8 cellular contexts compared by ENCODE assay signal in the genomic region with DNA sequence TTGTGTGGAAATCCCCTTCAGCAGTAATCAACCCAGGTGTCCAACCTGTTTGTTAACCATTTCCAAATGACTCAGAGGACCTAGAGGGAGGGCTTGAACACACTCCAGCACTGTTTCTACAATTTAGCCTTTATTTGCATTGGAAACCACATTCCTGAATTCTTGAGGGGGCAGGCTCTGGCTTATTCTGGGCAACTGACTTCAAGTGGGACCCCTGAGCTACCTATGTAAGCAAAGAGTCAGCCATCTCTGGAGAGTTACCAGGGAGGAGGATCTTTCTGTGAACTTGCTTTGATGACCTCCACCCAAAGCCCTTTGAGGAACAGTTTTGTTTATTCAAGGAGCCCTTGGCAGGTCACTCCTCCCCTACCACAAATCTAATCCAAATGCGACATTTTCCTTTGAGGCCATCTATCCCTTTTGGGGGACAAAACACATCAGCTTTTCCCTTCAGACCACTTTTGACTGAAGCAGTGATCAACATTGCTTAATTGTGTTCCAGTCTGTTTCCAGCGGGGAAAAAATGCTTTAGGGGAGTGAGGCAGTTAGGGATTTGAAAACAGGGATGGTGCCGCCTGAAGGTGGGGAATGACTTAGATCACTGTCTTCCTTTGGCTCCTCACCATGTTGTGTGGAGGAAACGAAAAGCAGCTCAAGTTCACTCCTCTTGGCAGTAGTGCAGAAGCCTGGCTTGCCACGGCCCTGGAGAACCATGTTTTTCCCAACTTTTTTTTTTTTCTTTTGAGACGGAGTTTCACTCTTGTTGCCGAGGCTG. TPM values are rescaled to one million over a fixed set of nuclear protein-coding genes. Genes with fewer than 3 reads are reported as not detected.
DNase-seq lines count a peak whose midpoint lies in the region; ATAC-seq, FAIRE-seq and TF ChIP-seq lines count a peak whose summit lies in the region.

No MANE protein-coding gene starts in this region.

- peak; percentile 77 for FAIRE-seq in HepG2 (lab: Jason Lieb, UNC)

- no TSS peak for BruUV-seq in MCF 10A (replicated peaks; lab: Mats Ljungman, UMichigan)
- BruUV-seq in HepG2 (replicated peaks; lab: Mats Ljungman, UMichigan) = no TSS peak

- H3K27me3 Mint-ChIP-seq in MCF 10A (ENCODE audit: insufficient read depth, unreplicated experiment) = no peaks in the 10 kb centered on the region

- WGBS in HepG2 (ENCODE audit: low lambda C conversion rate) = 2% methylated on average over 7 of the region's 7 CpGs

- H3K4me1 ChIP-seq in HepG2 (ENCODE audit: insufficient read depth, low read length) (peaks cover 94% of the 10 kb centered on the region), tibial artery (peaks cover 0 to 84% (median 45%) of the 10 kb centered on the region in 4 donors)

- H3K79me2 ChIP-seq in HepG2 (ENCODE audit: insufficient read depth, low read length) = peaks cover 2% of the 10 kb centered on the region

- no peak for TF ChIP-seq CTCF in MCF 10A (IDR thresholded peaks at IDR 0.05; ENCODE audit: unreplicated experiment)
- no peak; the same call in 1 of the 2 replicates for TF ChIP-seq CTCF in HepG2 (CRISPR knock-in tag; IDR thresholded peaks at IDR 0.05)
- TF ChIP-seq CTCF in tibial artery (IDR thresholded peaks at IDR 0.05) = no peak

- H3K27ac ChIP-seq in HepG2 (ENCODE audit: extremely low read length, insufficient read depth, low read length) (peak overlapping the region; percentile 98), tibial artery (peak overlapping the region; percentile 88 to 89)

- peak; percentile 37 to 40 for DNase-seq in activated CD4-positive, alpha-beta T cell treated with anti-CD3 and anti-CD28 coated beads for 4 hours
- DNase-seq in activated CD4-positive, alpha-beta T cell treated with anti-CD3 and anti-CD28 coated beads for 1 hour = no peak
- DNase-seq in NCI-H69 (lab: John Stamatoyannopoulos, UW) (peak; percentile 89), MCF 10A (ENCODE audit: unreplicated experiment) (peak; percentile 91), HepG2 (ENCODE audit: low spot score) (peak; percentile 99), tibial artery (peak; percentile 60 to 77), HEK293T (ENCODE audit: extremely low spot score) (no peak)

- no peaks in the 10 kb centered on the region for H3K27me3 ChIP-seq in HepG2 (ENCODE audit: control insufficient read depth in 1 of 2, insufficient read depth in 2 of 2, low read length in 2 of 2)
- H3K27me3 ChIP-seq in tibial artery = no peaks in the 10 kb centered on the region

- in situ Hi-C loops in HepG2 (cut with HindIII; ENCODE audit: extremely low pct_ligation_motif_present, low pct_unique_long_range_greater_than_20kb) = no loop called here

- H3K4me2 ChIP-seq in HepG2 (ENCODE audit: low read depth, low read length) = peak overlapping the region; percentile 80

- H4K20me1 ChIP-seq in HepG2 (ENCODE audit: insufficient read depth, low read length) = peaks cover 4% of the 10 kb centered on the region; the same call in 1 of the 2 replicates

- H3K4me3 ChIP-seq in HepG2 (replicated peaks in 1 of 3; ENCODE audit: insufficient read depth in 1 of 3, low read depth in 2 of 3, low read length in 3 of 3) = peak overlapping the region; percentile 13 to 54 (median 20)
- peak overlapping the region; percentile 5 to 17 for H3K4me3 ChIP-seq in tibial artery

- CTCF ChIA-PET in MCF 10A (lab: Yijun Ruan, JAX) = interaction anchor here (0.6 to 2.1 kb wide), 8 partner anchors 8 to 100 kb away, joined by 3 to 11 read pairs (median 4); no protein-coding TSS in a partner anchor
- CTCF ChIA-PET in HepG2 (lab: Yijun Ruan, JAX; ENCODE audit: low intra/inter-chr PET ratio, low total read pairs) = no interaction called here
- CTCF ChIA-PET in HEK293T (lab: Yijun Ruan, JAX) = interaction anchor here (1.0 to 1.2 kb wide), 2 partner anchors 9 to 42 kb away, joined by 3 read pairs; no protein-coding TSS in a partner anchor

- peak in 1 of 2 experiments; percentile 73; a peak in 3 of 4 replicates for TF ChIP-seq POLR2A in HepG2 (IDR thresholded peaks at IDR 0.05; ENCODE audit: insufficient read depth in 1 of 2, low read depth in 2 of 2, low read length in 2 of 2)

- H2AFZ ChIP-seq in HepG2 (ENCODE audit: low read length) = no peak overlapping the region

- no peaks in the 10 kb centered on the region for H3K9me3 ChIP-seq in HepG2 (ENCODE audit: low read length)
- H3K9me3 ChIP-seq in tibial artery = no peaks in the 10 kb centered on the region

- peak overlapping the region; percentile 78 for H3K9ac ChIP-seq in HepG2 (ENCODE audit: insufficient read depth, low read depth, low read length)

- peaks cover 80% of the 10 kb centered on the region for H3K36me3 Mint-ChIP-seq in MCF 10A (ENCODE audit: insufficient read depth, unreplicated experiment)

- ATAC-seq in HG02610 (IDR thresholded peaks at IDR 0.05; ENCODE audit: unreplicated experiment) (peak; percentile 58), HepG2 (peak; percentile 45)

- H3K27ac Mint-ChIP-seq in MCF 10A (ENCODE audit: low read depth, unreplicated experiment) = peak overlapping the region; percentile 98

- H3K4me3 Mint-ChIP-seq in MCF 10A (ENCODE audit: unreplicated experiment) = peak overlapping the region; percentile 50

- intact Hi-C loops in MCF 10A (cut with micrococcal nuclease) = loop anchor here (5.0 kb wide), 1 partner anchor 46 kb away; a partner anchor contains a TSS
- intact Hi-C loops in HepG2 (cut with micrococcal nuclease; ENCODE audit: unreplicated experiment) = loop anchor here (5.0 kb wide), 1 partner anchor 46 kb away; a partner anchor contains a TSS
- intact Hi-C loops in tibial artery (cut with DNase I; ENCODE audit: low total_unique reads) = no loop called here

- TF ChIP-seq RAD21 in HepG2 (CRISPR knock-in tag; IDR thresholded peaks at IDR 0.05) = peak; percentile 28; the same call in 1 of the 2 replicates

- H3K36me3 ChIP-seq in HepG2 (replicated peaks in 1 of 2; ENCODE audit: control insufficient read depth in 1 of 2, insufficient read depth in 2 of 2, low read length in 2 of 2) (no peaks in the 10 kb centered on the region), tibial artery (peaks cover 0 to 7% (median 0%) of the 10 kb centered on the region in 3 donors)

- H3K9me3 Mint-ChIP-seq in MCF 10A (ENCODE audit: unreplicated experiment) = no peaks in the 10 kb centered on the region

- POLR2A ChIA-PET in MCF 10A (lab: Yijun Ruan, JAX) = interaction anchor here (0.8 to 14.0 kb wide), 19 partner anchors 8 to 688 kb away, joined by 3 to 720 read pairs (median 7); a partner anchor contains a TSS
- POLR2A ChIA-PET in HepG2 (lab: Yijun Ruan, JAX) = interaction anchor here (0.9 to 20.0 kb wide), 16 partner anchors 9 to 139 kb away, joined by 3 to 501 read pairs (median 6); a partner anchor contains a TSS
- POLR2A ChIA-PET in HEK293T (lab: Yijun Ruan, JAX) = no interaction called here

- peak; percentile 79 to 92; a peak in 3 of 4 replicates for TF ChIP-seq EP300 in HepG2 (IDR thresholded peaks at IDR 0.05; ENCODE audit: low read depth in 2 of 2, low read length in 2 of 2)
- peak; percentile 94 for TF ChIP-seq EP300 in HepG2 (CRISPR knock-in tag; IDR thresholded peaks at IDR 0.05; ENCODE audit: borderline replicate concordance)

- H3K4me1 Mint-ChIP-seq in MCF 10A (ENCODE audit: insufficient read depth, unreplicated experiment) = peaks cover 26% of the 10 kb centered on the region

RNA-seq across cellular contexts. Expression of a gene that starts 46.2 kb away (rescaled TPM):
- total RNA-seq in MCF 10A (2022) = 4.4 and 5.2 TPM in 2 replicates
- 25.9 and 38.7 TPM in 2 replicates for total RNA-seq in HepG2 (2016; rRNA removed; fragmentation: Illumina TruSeq; extraction: Trizol)
- total RNA-seq in HepG2 (2016; cell fraction: cytosol; rRNA removed; fragmentation: Illumina TruSeq; extraction: Trizol; ENCODE audit: low read depth) = 20.1 and 20.5 TPM in 2 replicates
- 28.3 and 37.1 TPM in 2 replicates for total RNA-seq in HepG2 (2016; cell fraction: insoluble cytoplasmic fraction; rRNA removed; fragmentation: Illumina TruSeq; extraction: Trizol)
- total RNA-seq in HepG2 (2016; cell fraction: membrane; rRNA removed; fragmentation: Illumina TruSeq; extraction: Trizol) = 26.6 and 28.2 TPM in 2 replicates
- 12.1 and 17.0 TPM in 2 replicates for total RNA-seq in HepG2 (2016; cell fraction: nucleus; rRNA removed; fragmentation: Illumina TruSeq; extraction: Trizol)
- polyA plus RNA-seq in HepG2 (2011; rRNA removed) = 14.0 and 18.2 TPM in 2 replicates
- polyA plus RNA-seq in HepG2 (2011; cell fraction: cytosol; rRNA removed) = 9.3 and 14.8 TPM in 2 replicates
- 4.8 and 5.8 TPM in 2 replicates for polyA plus RNA-seq in HepG2 (2011; cell fraction: nucleus; rRNA removed)
- 21.1 and 22.1 TPM in 2 replicates for polyA plus RNA-seq in HepG2 (2012)
- 6.2 and 9.4 TPM in 2 replicates for polyA plus RNA-seq in HepG2 (2016; cell fraction: cytosol; fragmentation: Illumina TruSeq; extraction: Trizol; ENCODE audit: low read depth)
- polyA plus RNA-seq in HepG2 (2016; cell fraction: insoluble cytoplasmic fraction; fragmentation: Illumina TruSeq; extraction: Trizol; ENCODE audit: low read depth) = 31.1 and 38.5 TPM in 2 replicates
- polyA plus RNA-seq in HepG2 (2016; cell fraction: membrane; fragmentation: Illumina TruSeq; extraction: Trizol; ENCODE audit: low read depth) = 13.5 and 16.0 TPM in 2 replicates
- 17.6 and 25.2 TPM in 2 replicates for polyA plus RNA-seq in HepG2 (2016; cell fraction: nucleus; fragmentation: Illumina TruSeq; extraction: Trizol; ENCODE audit: insufficient read depth, low read depth)
- polyA minus RNA-seq in HepG2 (2011; rRNA and poly(A)+ RNA removed; ENCODE audit: low replicate concordance) = 20.7 and 40.9 TPM in 2 replicates
- polyA minus RNA-seq in HepG2 (2011; cell fraction: cytosol; rRNA and poly(A)+ RNA removed) = 8.2 and 12.0 TPM in 2 replicates
- 26.5 and 31.5 TPM in 2 replicates for polyA minus RNA-seq in HepG2 (2011; cell fraction: nucleus; rRNA and poly(A)+ RNA removed)

RNA-seq across cellular contexts. Expression of a gene that starts 46.3 kb away (rescaled TPM):
- total RNA-seq in MCF 10A (2022) (37.4 and 48.4 TPM in 2 replicates), HepG2 (2016; rRNA removed; fragmentation: Illumina TruSeq; extraction: Trizol) (42.2 and 44.3 TPM in 2 replicates)
- 12.7 and 14.4 TPM in 2 replicates for total RNA-seq in HepG2 (2016; cell fraction: cytosol; rRNA removed; fragmentation: Illumina TruSeq; extraction: Trizol; ENCODE audit: low read depth)
- total RNA-seq in HepG2 (2016; cell fraction: insoluble cytoplasmic fraction; rRNA removed; fragmentation: Illumina TruSeq; extraction: Trizol) = 42.8 and 47.7 TPM in 2 replicates
- 13.4 and 15.4 TPM in 2 replicates for total RNA-seq in HepG2 (2016; cell fraction: membrane; rRNA removed; fragmentation: Illumina TruSeq; extraction: Trizol)
- total RNA-seq in HepG2 (2016; cell fraction: nucleus; rRNA removed; fragmentation: Illumina TruSeq; extraction: Trizol) = 37.6 and 39.2 TPM in 2 replicates
- polyA plus RNA-seq in HepG2 (2011; rRNA removed) = 16.5 and 19.9 TPM in 2 replicates
- 6.6 and 10.9 TPM in 2 replicates for polyA plus RNA-seq in HepG2 (2011; cell fraction: cytosol; rRNA removed)
- polyA plus RNA-seq in HepG2 (2011; cell fraction: nucleus; rRNA removed) = 15.6 and 21.2 TPM in 2 replicates
- polyA plus RNA-seq in HepG2 (2012) = 30.9 and 32.5 TPM in 2 replicates
- 2.8 and 3.4 TPM in 2 replicates for polyA plus RNA-seq in HepG2 (2016; cell fraction: cytosol; fragmentation: Illumina TruSeq; extraction: Trizol; ENCODE audit: low read depth)
- polyA plus RNA-seq in HepG2 (2016; cell fraction: insoluble cytoplasmic fraction; fragmentation: Illumina TruSeq; extraction: Trizol; ENCODE audit: low read depth) = 43.5 and 47.4 TPM in 2 replicates
- 7.6 and 9.0 TPM in 2 replicates for polyA plus RNA-seq in HepG2 (2016; cell fraction: membrane; fragmentation: Illumina TruSeq; extraction: Trizol; ENCODE audit: low read depth)
- polyA plus RNA-seq in HepG2 (2016; cell fraction: nucleus; fragmentation: Illumina TruSeq; extraction: Trizol; ENCODE audit: insufficient read depth, low read depth) = 56.0 and 56.9 TPM in 2 replicates
- 6.7 and 16.4 TPM in 2 replicates for polyA minus RNA-seq in HepG2 (2011; rRNA and poly(A)+ RNA removed; ENCODE audit: low replicate concordance)
- 17.8 and 17.9 TPM in 2 replicates for polyA minus RNA-seq in HepG2 (2011; cell fraction: cytosol; rRNA and poly(A)+ RNA removed)
- 61.5 and 91.5 TPM in 2 replicates for polyA minus RNA-seq in HepG2 (2011; cell fraction: nucleus; rRNA and poly(A)+ RNA removed)

Comparison
In these comparisons a context has a peak if more than half of its experiments do, and no peak if none do; other contexts are left out.
1. DNase-seq: peak in activated CD4-positive, alpha-beta T cell treated with anti-CD3 and anti-CD28 coated beads for 4 hours (2 of 2), NCI-H69 (single experiment), MCF 10A (single experiment), HepG2 (single experiment) and tibial artery (2 of 2); none in activated CD4-positive, alpha-beta T cell treated with anti-CD3 and anti-CD28 coated beads for 1 hour (single experiment) and HEK293T (single experiment).